ENCODE assay signal across 8 cellular contexts in the genomic region with DNA sequence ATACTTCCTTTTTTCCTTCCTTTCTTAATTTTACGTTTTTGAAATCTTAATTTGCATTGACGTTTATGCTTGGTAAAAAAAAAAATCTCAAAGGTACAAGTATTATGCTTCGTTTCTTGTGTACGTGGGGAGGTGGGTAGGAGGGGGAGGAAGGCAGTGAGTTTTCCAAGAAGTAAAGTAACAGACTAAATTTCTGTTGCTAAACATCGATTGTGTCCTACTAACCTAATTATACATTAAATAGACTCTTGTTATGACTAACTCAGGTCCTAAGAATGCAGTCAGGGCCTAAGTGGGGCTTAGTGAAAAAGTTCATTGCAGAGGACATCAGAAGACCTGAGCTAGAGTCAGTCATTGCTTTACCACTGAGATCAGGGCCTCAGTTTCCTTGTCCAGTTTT. TPM values are rescaled to one million over a fixed set of nuclear protein-coding genes. Genes with fewer than 3 reads are reported as not detected.
DNase-seq lines count a peak whose midpoint lies in the region; ATAC-seq and TF ChIP-seq lines count a peak whose summit lies in the region.

No MANE protein-coding gene starts in this region.

- H2BK5ac ChIP-seq in IMR-90 (ENCODE audit: low read depth, low read length, poor library complexity, severe bottlenecking): no peak overlapping the region

- H3K4me1 ChIP-seq in IMR-90 (ENCODE audit: control insufficient read depth, insufficient read depth, low read length): peaks cover 17% of the 10 kb centered on the region
- H3K4me1 ChIP-seq in testis: peaks cover 20% of the 10 kb centered on the region

- H3K56ac ChIP-seq in IMR-90 (ENCODE audit: extremely low read depth, insufficient read depth, low read length): no peak overlapping the region

- POLR2A ChIA-PET in IMR-90 (lab: Charles Lee; ENCODE audit: unreplicated experiment): no interaction called here
- POLR2A ChIA-PET in HEK293T (lab: Yijun Ruan, JAX): interaction anchor here (0.7 kb wide), 1 partner anchor 123 kb away, joined by 3 read pairs; no protein-coding TSS in a partner anchor

- H3K14ac ChIP-seq in IMR-90 (replicated peaks; ENCODE audit: low read depth, low read length): no peak overlapping the region

- TF ChIP-seq RAD21 in IMR-90 (IDR thresholded peaks at IDR 0.05; ENCODE audit: low read length): no peak

- H3K27me3 ChIP-seq in IMR-90 (ENCODE audit: control insufficient read depth, insufficient read depth, low read length) (no peaks in the 10 kb centered on the region), testis (no peaks in the 10 kb centered on the region)

- H2AK5ac ChIP-seq in IMR-90 (ENCODE audit: low read depth, low read length): no peak overlapping the region

- WGBS in IMR-90 (ENCODE audit: extremely low coverage in 2 of 2, insufficient read length in 1 of 2), 2 experiments: no CpG with 5 or more reads among the region's 5 CpGs
- 35 to 51% methylated on average over 5 of the region's 5 CpGs for WGBS in testis, 2 donors

- H2BK15ac ChIP-seq in IMR-90 (ENCODE audit: low read depth, low read length): no peak overlapping the region

- H3K9me3 Mint-ChIP-seq in immature natural killer cell: no peaks in the 10 kb centered on the region
- no peaks in the 10 kb centered on the region for H3K9me3 Mint-ChIP-seq in type B pancreatic cell

- in situ Hi-C loops in IMR-90 (cut with MboI; ENCODE audit: low sequenced_read_pairs): no loop called here

- no peak overlapping the region for H3K18ac ChIP-seq in IMR-90 (ENCODE audit: low read depth, low read length)

- TF ChIP-seq CTCF in GM12865 (IDR thresholded peaks at IDR 0.05; ENCODE audit: insufficient read depth, low read depth, low read length, missing control alignments) (no peak), IMR-90 (conservative IDR thresholded peaks at IDR 0.05; ENCODE audit: low read depth, low read length) (no peak), type B pancreatic cell (conservative IDR thresholded peaks at IDR 0.05) (no peak), testis (IDR thresholded peaks at IDR 0.05) (no peak)

- H3K4me3 ChIP-seq in GM12865 (ENCODE audit: low read depth, low read length): no peak overlapping the region
- H3K4me3 ChIP-seq in IMR-90 (ENCODE audit: insufficient read depth, low read depth, low read length): no peak overlapping the region
- no peak overlapping the region for H3K4me3 ChIP-seq in testis

- CTCF ChIA-PET in IMR-90 (lab: Yijun Ruan, JAX) (no interaction called here), HEK293T (lab: Yijun Ruan, JAX) (no interaction called here)

- H3K4me2 ChIP-seq in IMR-90 (ENCODE audit: low read depth, low read length): peak overlapping the region; percentile 34; the same call in 1 of the 2 replicates

- intact Hi-C loops in IMR-90 (cut with micrococcal nuclease): loop anchor here (5.0 kb wide), 1 partner anchor 98 kb away; no protein-coding TSS in a partner anchor
- intact Hi-C loops in testis (cut with DNase I; ENCODE audit: low total_unique reads): no loop called here

- H2AFZ ChIP-seq in IMR-90 (replicated peaks; ENCODE audit: low read length, poor library complexity): no peak overlapping the region

- H3K4me1 Mint-ChIP-seq in immature natural killer cell: peaks cover 72 to 94% of the 10 kb centered on the region in 2 donors
- peaks cover 27% of the 10 kb centered on the region for H3K4me1 Mint-ChIP-seq in type B pancreatic cell (ENCODE audit: unreplicated experiment)

- no peak overlapping the region for H2AK9ac ChIP-seq in IMR-90 (replicated peaks; ENCODE audit: low read depth, low read length, poor library complexity)

- peaks cover 0 to 58% of the 10 kb centered on the region in 2 experiments; a peak in 2 of 4 replicates for H3K79me1 ChIP-seq in IMR-90 (ENCODE audit: low read depth in 1 of 2, low read length in 2 of 2)

- peaks cover 64% of the 10 kb centered on the region for H4K20me1 ChIP-seq in IMR-90 (ENCODE audit: insufficient read depth, low read length)

- H3K36me3 ChIP-seq in IMR-90 (ENCODE audit: control insufficient read depth, insufficient read depth, low read length): no peaks in the 10 kb centered on the region
- no peaks in the 10 kb centered on the region for H3K36me3 ChIP-seq in testis (ENCODE audit: low read depth, missing control alignments)

- TF ChIP-seq POLR2A in IMR-90 (IDR thresholded peaks at IDR 0.05; ENCODE audit: low read depth, low read length): no peak
- TF ChIP-seq POLR2A in testis (IDR thresholded peaks at IDR 0.05): no peak

- H3K4ac ChIP-seq in IMR-90 (ENCODE audit: low read depth, low read length): no peak overlapping the region

- H2BK120ac ChIP-seq in IMR-90 (ENCODE audit: low read depth, low read length): no peak overlapping the region

- H4K8ac ChIP-seq in IMR-90 (ENCODE audit: low read depth in 2 of 2, low read length in 2 of 2): no peak overlapping the region

- H3K27ac Mint-ChIP-seq in immature natural killer cell: peak overlapping the region in 5 of 6 donors; percentile 21 to 74 (median 52)
- H3K27ac Mint-ChIP-seq in type B pancreatic cell: no peak overlapping the region

- DNase-seq in GM12865 (ENCODE audit: low read depth) (peak; percentile 42), IMR-90 (peak; percentile 43), immature natural killer cell (no peak), type B pancreatic cell (ENCODE audit: extremely low spot score, unreplicated experiment) (no peak), HEK293T (ENCODE audit: extremely low spot score) (no peak), testis (no peak)

- dilution Hi-C loops in IMR-90 (cut with HindIII; ENCODE audit: low sequenced_read_pairs, unreplicated experiment): no loop called here

- H3K27me3 Mint-ChIP-seq in immature natural killer cell (ENCODE audit: low read depth in 3 of 3) (peaks cover 0 to 2% (median 0%) of the 10 kb centered on the region in 3 donors), type B pancreatic cell (no peaks in the 10 kb centered on the region)

- no peak overlapping the region for H3K9ac ChIP-seq in IMR-90 (ENCODE audit: low read depth, low read length)

- H3K27ac ChIP-seq in IMR-90 (ENCODE audit: insufficient read depth, low read length): no peak overlapping the region
- H3K27ac ChIP-seq in testis: no peak overlapping the region

- H3K36me3 Mint-ChIP-seq in immature natural killer cell: no peaks in the 10 kb centered on the region
- no peaks in the 10 kb centered on the region for H3K36me3 Mint-ChIP-seq in type B pancreatic cell

- H3K23ac ChIP-seq in IMR-90 (ENCODE audit: low read depth, low read length): no peak overlapping the region

- H3K4me3 Mint-ChIP-seq in immature natural killer cell (peak overlapping the region in 3 of 5 donors; percentile 8 to 30 (median 12)), type B pancreatic cell (no peak overlapping the region)

- peak; percentile 35 for ATAC-seq in GM21526 (IDR thresholded peaks at IDR 0.05; ENCODE audit: low FRiP score, unreplicated experiment)
- ATAC-seq in IMR-90 (ENCODE audit: low read depth): peak; percentile 60
- no peak for ATAC-seq in HG02588 (IDR thresholded peaks at IDR 0.05; ENCODE audit: unreplicated experiment)

- no peak overlapping the region for H4K91ac ChIP-seq in IMR-90 (ENCODE audit: insufficient read depth, low read depth, low read length)

- H2BK20ac ChIP-seq in IMR-90 (ENCODE audit: low read depth, low read length): no peak overlapping the region

- no peak overlapping the region for H4K5ac ChIP-seq in IMR-90 (ENCODE audit: low read depth, low read length)

- BruUV-seq in IMR-90 (replicated peaks; lab: Mats Ljungman, UMichigan): no TSS peak

- H3K9me1 ChIP-seq in IMR-90 (ENCODE audit: insufficient read depth, low read length): peaks cover 19% of the 10 kb centered on the region

- no peaks in the 10 kb centered on the region for H3K9me3 ChIP-seq in IMR-90 (ENCODE audit: control insufficient read depth, insufficient read depth, low read length)
- no peaks in the 10 kb centered on the region for H3K9me3 ChIP-seq in testis

TF ChIP-seq in IMR-90, 13 proteins besides CTCF, POLR2A, EP300 and RAD21 (continues in another document):
- no peak for TF ChIP-seq FOS (IDR thresholded peaks at IDR 0.05; ENCODE audit: low read depth, low read length)
- TF ChIP-seq, protein P1, sequence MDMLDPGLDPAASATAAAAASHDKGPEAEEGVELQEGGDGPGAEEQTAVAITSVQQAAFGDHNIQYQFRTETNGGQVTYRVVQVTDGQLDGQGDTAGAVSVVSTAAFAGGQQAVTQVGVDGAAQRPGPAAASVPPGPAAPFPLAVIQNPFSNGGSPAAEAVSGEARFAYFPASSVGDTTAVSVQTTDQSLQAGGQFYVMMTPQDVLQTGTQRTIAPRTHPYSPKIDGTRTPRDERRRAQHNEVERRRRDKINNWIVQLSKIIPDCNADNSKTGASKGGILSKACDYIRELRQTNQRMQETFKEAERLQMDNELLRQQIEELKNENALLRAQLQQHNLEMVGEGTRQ (IDR thresholded peaks at IDR 0.05; ENCODE audit: low read depth, low read length): no peak
- no peak for TF ChIP-seq MAFK (IDR thresholded peaks at IDR 0.05; ENCODE audit: low read depth, low read length)
- no peak for TF ChIP-seq BHLHE40 (IDR thresholded peaks at IDR 0.05; ENCODE audit: low read depth, low read length)
- no peak for TF ChIP-seq NFE2L2 (IDR thresholded peaks at IDR 0.05; ENCODE audit: low read depth, low read length)
- TF ChIP-seq RFX5 (IDR thresholded peaks at IDR 0.05; ENCODE audit: low read depth, low read length): no peak

TF ChIP-seq in HEK293T, 16 proteins besides CTCF, POLR2A, EP300 and RAD21 (continues in another document):
- TF ChIP-seq CTBP1 (IDR thresholded peaks at IDR 0.05; ENCODE audit: borderline replicate concordance) (no peak), ARNT (IDR thresholded peaks at IDR 0.05) (no peak), BHLHE40 (IDR thresholded peaks at IDR 0.05; ENCODE audit: borderline replicate concordance) (no peak), TARDBP (IDR thresholded peaks at IDR 0.05) (no peak), SP1 (IDR thresholded peaks at IDR 0.05) (no peak), FOXA1 (IDR thresholded peaks at IDR 0.05) (no peak), FOXK2 (IDR thresholded peaks at IDR 0.05) (no peak)
- TF ChIP-seq, protein P2, sequence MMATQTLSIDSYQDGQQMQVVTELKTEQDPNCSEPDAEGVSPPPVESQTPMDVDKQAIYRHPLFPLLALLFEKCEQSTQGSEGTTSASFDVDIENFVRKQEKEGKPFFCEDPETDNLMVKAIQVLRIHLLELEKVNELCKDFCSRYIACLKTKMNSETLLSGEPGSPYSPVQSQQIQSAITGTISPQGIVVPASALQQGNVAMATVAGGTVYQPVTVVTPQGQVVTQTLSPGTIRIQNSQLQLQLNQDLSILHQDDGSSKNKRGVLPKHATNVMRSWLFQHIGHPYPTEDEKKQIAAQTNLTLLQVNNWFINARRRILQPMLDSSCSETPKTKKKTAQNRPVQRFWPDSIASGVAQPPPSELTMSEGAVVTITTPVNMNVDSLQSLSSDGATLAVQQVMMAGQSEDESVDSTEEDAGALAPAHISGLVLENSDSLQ (IDR thresholded peaks at IDR 0.05): no peak

RNA-seq across cellular contexts. Expression of a gene that starts 17.5 kb away (rescaled TPM):
- total RNA-seq in IMR-90 (2012; rRNA removed): 297 and 467 TPM in 2 replicates
- 82.8 and 89.0 TPM in 2 replicates for polyA plus RNA-seq in IMR-90 (2012; rRNA removed)
- polyA plus RNA-seq in IMR-90 (2012; cell fraction: cytosol; rRNA removed): 23.2 and 34.7 TPM in 2 replicates
- 11.9 and 86.4 TPM in 2 replicates for polyA plus RNA-seq in IMR-90 (2012; cell fraction: nucleus; rRNA removed; ENCODE audit: low replicate concordance)
- 10 to 100 TPM; 42.7 to 47.4 (median 47.3) TPM for polyA plus RNA-seq in immature natural killer cell
- total RNA-seq in type B pancreatic cell (ENCODE audit: low replicate concordance): 35.1 and 42.5 TPM in 2 replicates
- 10 to 100 TPM; 59.1 to 59.3 TPM for total RNA-seq in testis
- polyA plus RNA-seq in testis (ENCODE audit: insufficient read depth, low read depth, low replicate concordance): 22.1 TPM

Comparison
In these comparisons a context has a peak if more than half of its experiments do, and no peak if none do; other contexts are left out.
1. DNase-seq: peak in GM12865 (single experiment) and IMR-90 (single experiment); none in immature natural killer cell (0 of 3), type B pancreatic cell (single experiment), HEK293T (single experiment) and testis (single experiment).